In genomic region chr9:110142868-110143866, GRCh38 we compare ENCODE assay signal across 8 cellular contexts.
DNase-seq lines count a peak whose midpoint lies in the region; ATAC-seq and TF ChIP-seq lines count a peak whose summit lies in the region.

No MANE protein-coding gene starts in this region.

- no peak overlapping the region for H3K9ac ChIP-seq in PC-3 (ENCODE audit: low read length)

- H3F3A ChIP-seq in PC-3 (ENCODE audit: low read length, unreplicated experiment), result no peaks in the 10 kb centered on the region

- H2AFZ ChIP-seq in PC-3 (ENCODE audit: low read length), result no peak overlapping the region

- ATAC-seq in HG03135 (IDR thresholded peaks at IDR 0.05; ENCODE audit: unreplicated experiment) (peak; percentile 51), PC-3 (no peak)

- H3K27me3 ChIP-seq in PC-3 (ENCODE audit: low read length), result no peaks in the 10 kb centered on the region

- CTCF ChIA-PET in PC-3 (lab: Charles Lee), result no interaction called here

- POLR2A ChIA-PET in PC-3 (lab: Charles Lee; ENCODE audit: unreplicated experiment), result no interaction called here

- H3K9me3 ChIP-seq in PC-3 (ENCODE audit: low read length), result no peaks in the 10 kb centered on the region

- H3K27ac ChIP-seq in PC-3 (ENCODE audit: low read length), result no peak overlapping the region

- H3K4me2 ChIP-seq in PC-3 (ENCODE audit: low read length), result no peak overlapping the region

- peaks cover 97% of the 10 kb centered on the region for H3K79me2 ChIP-seq in PC-3 (ENCODE audit: low read length)

- intact Hi-C loops in PC-3 (cut with micrococcal nuclease), result loop anchor here (5.0 to 10.0 kb wide), 2 partner anchors 76 to 158 kb away; no protein-coding TSS in a partner anchor

- no peak overlapping the region for H3K4me3 ChIP-seq in PC-3 (ENCODE audit: low read length)
- no peak overlapping the region for H3K4me3 ChIP-seq in fibroblast of mammary gland (ENCODE audit: control insufficient read depth, low read depth, low read length)

- no peaks in the 10 kb centered on the region for H3K9me2 ChIP-seq in PC-3 (replicated peaks; ENCODE audit: low read length)

- peaks cover 26% of the 10 kb centered on the region for H3K4me1 ChIP-seq in PC-3 (ENCODE audit: insufficient read depth, low read length)

- BruUV-seq in PC-3 (replicated peaks; lab: Mats Ljungman, UMichigan), result no TSS peak

- peaks cover 45% of the 10 kb centered on the region; the same call in 1 of the 2 replicates for H4K20me1 ChIP-seq in PC-3 (ENCODE audit: low read length)

- H3K36me3 ChIP-seq in PC-3 (ENCODE audit: low read depth, low read length), result peaks cover 3% of the 10 kb centered on the region; the same call in 1 of the 2 replicates

- peak; percentile 34; the same call in 1 of the 2 replicates for TF ChIP-seq CTCF in PC-3 (conservative IDR thresholded peaks at IDR 0.05; ENCODE audit: low read depth, low read length)
- TF ChIP-seq CTCF in fibroblast of mammary gland (conservative IDR thresholded peaks at IDR 0.05; ENCODE audit: control insufficient read depth, insufficient read depth, low read depth, low read length), result peak; percentile 9

- DNase-seq in DMS53 treated with DMSO at 0.1 percent for 48 hours (lab: John Stamatoyannopoulos, UW; ENCODE audit: unreplicated experiment) (peak; percentile 27), GM19238 (ENCODE audit: insufficient read length, low spot score) (peak; percentile 24), PC-3 (peak; percentile 6), fibroblast of mammary gland (ENCODE audit: low read depth) (no peak), ecto neural progenitor cell (ENCODE audit: low spot score) (no peak), HK-2 (ENCODE audit: unreplicated experiment) (no peak), anterior cingulate cortex (lab: John Stamatoyannopoulos, UW) (no peak)

Comparison
In these comparisons a context has a peak if more than half of its experiments do, and no peak if none do; other contexts are left out.
1. DNase-seq: peak in DMS53 treated with DMSO at 0.1 percent for 48 hours (single experiment), GM19238 (single experiment) and PC-3 (single experiment); none in fibroblast of mammary gland (single experiment), ecto neural progenitor cell (single experiment), HK-2 (single experiment) and anterior cingulate cortex (0 of 58).